8 cellular contexts compared by ENCODE assay signal in genomic region chr17:68205251-68205807, GRCh38. TPM values are rescaled to one million over a fixed set of nuclear protein-coding genes. Genes with fewer than 3 reads are reported as not detected.
A peak's percentile ranks its signal among the peaks of the same experiment; 100 is the strongest.
DNase-seq lines count a peak whose midpoint lies in the region; ATAC-seq and TF ChIP-seq lines count a peak whose summit lies in the region.

No MANE protein-coding gene starts in this region.

- peak overlapping the region; percentile 84 for H3K4me3 Mint-ChIP-seq in activated naive CD4-positive, alpha-beta T cell treated with anti-CD3 and anti-CD28 coated beads, Interleukin-2, amount 50 U/mL, for 24 hours

- WGBS in tibial nerve, 2 donors = 0 to 1% methylated on average over 25 to 39 of the region's 71 CpGs

- peak overlapping the region; percentile 80 for H3K27ac Mint-ChIP-seq in activated naive CD4-positive, alpha-beta T cell treated with anti-CD3 and anti-CD28 coated beads, Interleukin-2, amount 50 U/mL, for 24 hours

- peak; percentile 93 for ATAC-seq in Right ventricle myocardium inferior

- H3K9me3 ChIP-seq in MG63 = no peaks in the 10 kb centered on the region
- no peaks in the 10 kb centered on the region for H3K9me3 ChIP-seq in parathyroid adenoma (ENCODE audit: control insufficient read depth, low read length)
- H3K9me3 ChIP-seq in tibial nerve = no peaks in the 10 kb centered on the region

- peaks cover 30% of the 10 kb centered on the region for H3K4me1 Mint-ChIP-seq in activated naive CD4-positive, alpha-beta T cell treated with anti-CD3 and anti-CD28 coated beads, Interleukin-2, amount 50 U/mL, for 24 hours

- peak overlapping the region; percentile 79 for H3K4me3 ChIP-seq in GM06990 (replicated peaks; ENCODE audit: low read depth, low read length)
- H3K4me3 ChIP-seq in MG63 = peak overlapping the region; percentile 90
- H3K4me3 ChIP-seq in parathyroid adenoma (ENCODE audit: low read depth, low read length) = peak overlapping the region; percentile 63
- H3K4me3 ChIP-seq in tibial nerve = peak overlapping the region; percentile 73 to 92 (median 81)

- H3K27ac ChIP-seq in parathyroid adenoma = peak overlapping the region; percentile 50
- H3K27ac ChIP-seq in tibial nerve = peak overlapping the region; percentile 80 to 97 (median 93)

- TF ChIP-seq POLR2A in tibial nerve (IDR thresholded peaks at IDR 0.05) = peak; percentile 80 to 84

- H3K27me3 Mint-ChIP-seq in activated naive CD4-positive, alpha-beta T cell treated with anti-CD3 and anti-CD28 coated beads, Interleukin-2, amount 50 U/mL, for 24 hours = no peaks in the 10 kb centered on the region

- H3K36me3 ChIP-seq in GM06990 (ENCODE audit: control insufficient read depth, insufficient read depth, low read length) (no peaks in the 10 kb centered on the region; the same call in 1 of the 2 replicates), MG63 (no peaks in the 10 kb centered on the region), parathyroid adenoma (ENCODE audit: control insufficient read depth, insufficient read depth, low read length) (no peaks in the 10 kb centered on the region), tibial nerve (peaks cover 0 to 12% (median 0%) of the 10 kb centered on the region in 3 donors)

- TF ChIP-seq EP300 in tibial nerve (IDR thresholded peaks at IDR 0.05) = peak; percentile 36 to 97

- H3K4me1 ChIP-seq in parathyroid adenoma (no peaks in the 10 kb centered on the region), tibial nerve (peaks cover 0 to 28% (median 8%) of the 10 kb centered on the region in 4 donors)

- H3K27me3 ChIP-seq in GM06990 (replicated peaks; ENCODE audit: control insufficient read depth, insufficient read depth, low read length) (no peaks in the 10 kb centered on the region; the same call in 1 of the 2 replicates), MG63 (peaks cover 1% of the 10 kb centered on the region), parathyroid adenoma (ENCODE audit: control insufficient read depth, insufficient read depth, low read length) (no peaks in the 10 kb centered on the region), tibial nerve (peaks cover 0 to 9% of the 10 kb centered on the region in 2 donors)

- DNase-seq in GM06990 (ENCODE audit: extremely low read depth, insufficient read length) (peak; percentile 94), HCEC 1CT (peak; percentile 77), MG63 (peak; percentile 88), SK-N-DZ (ENCODE audit: low spot score) (peak; percentile 91), Right ventricle myocardium inferior (ENCODE audit: missing footprints) (peak; percentile 98), tibial nerve (ENCODE audit: low spot score in 2 of 2) (peak; percentile 89 to 93)

- TF ChIP-seq CTCF in GM06990 (IDR thresholded peaks at IDR 0.05; ENCODE audit: insufficient read depth, low read length, poor library complexity, severe bottlenecking) (peak; percentile 72), parathyroid adenoma (IDR thresholded peaks at IDR 0.05) (peak; percentile 94), tibial nerve (IDR thresholded peaks at IDR 0.05) (peak; percentile 96 to 98 (median 97))

- H3K9ac ChIP-seq in parathyroid adenoma = peak overlapping the region; percentile 34

- no peaks in the 10 kb centered on the region for H3K9me3 Mint-ChIP-seq in activated naive CD4-positive, alpha-beta T cell treated with anti-CD3 and anti-CD28 coated beads, Interleukin-2, amount 50 U/mL, for 24 hours

- peak overlapping the region; percentile 82 for H2AFZ ChIP-seq in parathyroid adenoma

- intact Hi-C loops in Right ventricle myocardium inferior (cut with DNase I) = loop anchor here (5.0 kb wide), 2 partner anchors 42 to 257 kb away; partner anchors contain the start of gene AMZ2

- H3K4me2 ChIP-seq in parathyroid adenoma (ENCODE audit: low read length) = peak overlapping the region; percentile 65

- peaks cover 5% of the 10 kb centered on the region for H3K36me3 Mint-ChIP-seq in activated naive CD4-positive, alpha-beta T cell treated with anti-CD3 and anti-CD28 coated beads, Interleukin-2, amount 50 U/mL, for 24 hours

- H3K79me2 ChIP-seq in parathyroid adenoma = no peaks in the 10 kb centered on the region

RNA-seq across cellular contexts. Expression of gene AMZ2, which starts 42.5 kb away (rescaled TPM):
- 174 and 187 TPM in 2 replicates for total RNA-seq in MG63 (2014; rRNA removed; shearing (Covaris generic); ENCODE audit: low replicate concordance)
- polyA plus RNA-seq in SK-N-DZ (2014; cell fraction: cytosol; rRNA removed) = 122 and 134 TPM in 2 replicates
- 113 and 125 TPM in 2 replicates for polyA plus RNA-seq in SK-N-DZ (2014; cell fraction: nucleus; rRNA removed)
- total RNA-seq in Right ventricle myocardium inferior (89.8 TPM), tibial nerve (10 to 100 TPM; 27.6 to 38.2 (median 31.7) TPM)

Comparison
In these comparisons a context has a peak if more than half of its experiments do, and no peak if none do; other contexts are left out.
1. Peak in every context shown above with its lines: DNase-seq, ATAC-seq, H3K4me3 ChIP-seq and H3K27ac ChIP-seq.